Comparison of ENCODE assay signal across 21 cellular contexts in the genomic region with DNA sequence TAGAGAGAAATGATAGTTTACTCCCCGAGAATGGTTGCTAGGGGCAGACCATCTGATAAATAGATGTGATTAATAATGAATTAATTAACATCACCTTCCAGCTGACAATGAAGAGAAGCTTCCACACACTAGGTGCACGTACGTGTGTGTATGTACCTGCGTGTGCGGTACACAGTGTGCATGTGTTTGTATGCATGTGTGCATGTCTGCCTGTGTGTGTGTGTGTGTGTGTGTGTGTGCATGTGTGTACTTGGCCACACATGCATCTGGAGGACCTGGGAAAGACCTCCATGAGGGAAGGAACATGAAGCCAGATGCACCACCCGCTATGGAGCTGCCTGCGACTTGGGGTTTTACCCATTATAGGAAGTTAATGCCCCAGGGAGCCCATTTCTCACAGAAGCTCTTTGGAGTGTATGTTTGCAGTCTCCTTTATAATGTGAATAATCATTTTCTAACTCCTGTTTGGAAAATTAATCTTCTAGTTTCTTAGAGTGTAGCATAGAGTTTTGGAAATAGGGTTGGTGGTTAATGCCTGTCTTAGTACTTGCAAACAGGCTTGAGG.
"Had no signal": no experiment of that assay in that cellular context is flagged by ENCODE, and none has a peak within 500 bp of the region (broad histone marks: within the 10 kb centered on the region; RNA-seq: fewer than 3 reads in every experiment).

No MANE protein-coding gene starts in this region.

- H3K27me3 ChIP-seq: ovary, upper lobe of left lung, vagina had no signal

- H3K27ac Mint-ChIP-seq: naive thymus-derived CD4-positive, alpha-beta T cell; progenitor cell of endocrine pancreas; stimulated activated memory B cell treated with anti-CD40 and anti-IgM and Interleukin-4, amounts not matched to agents 10 μg/mL and 1 μg/mL and 100 μg/mL, for 72 hours; stimulated activated naive CD8-positive, alpha-beta T cell treated with anti-CD3 and anti-CD28 coated beads, Interleukin-15, Interleukin-2, amounts not matched to agents 100 ng/mL and 50 ng/mL, for 24 hours had no signal

- H3K4me3 Mint-ChIP-seq: naive thymus-derived CD4-positive, alpha-beta T cell; stimulated activated memory B cell treated with anti-CD40 and anti-IgM and Interleukin-4, amounts not matched to agents 10 μg/mL and 1 μg/mL and 100 μg/mL, for 72 hours; stimulated activated naive CD8-positive, alpha-beta T cell treated with anti-CD3 and anti-CD28 coated beads, Interleukin-15, Interleukin-2, amounts not matched to agents 100 ng/mL and 50 ng/mL, for 24 hours had no signal

- H3K4me3 ChIP-seq: dorsolateral prefrontal cortex, heart left ventricle, ovary, spleen, tibial artery, upper lobe of left lung, vagina had no signal

- H3K9me3 ChIP-seq: heart left ventricle, ovary, spleen, tibial artery, upper lobe of left lung, vagina had no signal

- DNase-seq: cortex of kidney; dorsolateral prefrontal cortex; effector CD8-positive, alpha-beta T cell; foreskin melanocyte; heart left ventricle; hippocampal formation; left colon; left ventricle myocardium superior; naive thymus-derived CD4-positive, alpha-beta T cell; ovary; spleen; stimulated activated CD4-positive, alpha-beta T cell treated with anti-CD3 and anti-CD28 coated beads, Interleukin-15, amount 100 ng/mL, for 24 hours; stimulated activated CD4-positive, alpha-beta T cell treated with anti-CD3 and anti-CD28 coated beads, Interleukin-1b, Interleukin-23, amount 100 ng/mL, for 48 hours; stimulated activated CD4-positive, alpha-beta T cell treated with anti-CD3 and anti-CD28 coated beads, Interleukin-4, amount 100 ng/mL, for 24 hours; tibial artery; upper lobe of left lung had no signal

- H3K27ac ChIP-seq: heart left ventricle, ovary, spleen, tibial artery, upper lobe of left lung, vagina had no signal

- ATAC-seq: heart left ventricle; left colon; left ventricle myocardium superior; naive thymus-derived CD4-positive, alpha-beta T cell; sciatic nerve; stimulated activated memory B cell treated with anti-CD40 and anti-IgM and Interleukin-4, amounts not matched to agents 10 μg/mL and 1 μg/mL and 100 μg/mL, for 72 hours had no signal

- H3K36me3 ChIP-seq: heart left ventricle, ovary, spleen, tibial artery, upper lobe of left lung, vagina had no signal

- H3K4me1 Mint-ChIP-seq: naive thymus-derived CD4-positive, alpha-beta T cell had no signal

- H3K9me3 Mint-ChIP-seq: stimulated activated memory B cell treated with anti-CD40 and anti-IgM and Interleukin-4, amounts not matched to agents 10 μg/mL and 1 μg/mL and 100 μg/mL, for 72 hours; stimulated activated naive CD8-positive, alpha-beta T cell treated with anti-CD3 and anti-CD28 coated beads, Interleukin-15, Interleukin-2, amounts not matched to agents 100 ng/mL and 50 ng/mL, for 24 hours had no signal

- H3K36me3 Mint-ChIP-seq: naive thymus-derived CD4-positive, alpha-beta T cell; stimulated activated memory B cell treated with anti-CD40 and anti-IgM and Interleukin-4, amounts not matched to agents 10 μg/mL and 1 μg/mL and 100 μg/mL, for 72 hours had no signal
